Comparison of ENCODE assay signal across 1 cellular context in genomic region chr1:155003227-155003765, GRCh38.
A peak's percentile ranks its signal among the peaks of the same experiment; 100 is the strongest.
TF ChIP-seq lines count a peak whose summit lies in the region.

No MANE protein-coding gene starts in this region.

TF ChIP-seq in GM12878, 131 proteins besides CTCF, POLR2A, EP300 and RAD21:
- TF ChIP-seq CHD1 (IDR thresholded peaks at IDR 0.05; ENCODE audit: low read depth, low read length), result no peak
- peak; percentile 38; the same call in 1 of the 2 replicates for TF ChIP-seq SIN3A (IDR thresholded peaks at IDR 0.05; ENCODE audit: low read depth, low read length)
- no peak for TF ChIP-seq ZBED1 (IDR thresholded peaks at IDR 0.05; ENCODE audit: borderline replicate concordance)
- TF ChIP-seq NBN (IDR thresholded peaks at IDR 0.05), result 0 out of 2 replicates have a peak, but pooled peaks have one; percentile 8
- no peak for TF ChIP-seq ASH2L (IDR thresholded peaks at IDR 0.05; ENCODE audit: borderline replicate concordance, low read depth)
- no peak for TF ChIP-seq BMI1 (IDR thresholded peaks at IDR 0.05; ENCODE audit: borderline replicate concordance)
- TF ChIP-seq MLLT1 (IDR thresholded peaks at IDR 0.05), result peak; percentile 37; the same call in 1 of the 2 replicates
